Comparison of ENCODE assay signal across 16 cellular contexts in the genomic region with DNA sequence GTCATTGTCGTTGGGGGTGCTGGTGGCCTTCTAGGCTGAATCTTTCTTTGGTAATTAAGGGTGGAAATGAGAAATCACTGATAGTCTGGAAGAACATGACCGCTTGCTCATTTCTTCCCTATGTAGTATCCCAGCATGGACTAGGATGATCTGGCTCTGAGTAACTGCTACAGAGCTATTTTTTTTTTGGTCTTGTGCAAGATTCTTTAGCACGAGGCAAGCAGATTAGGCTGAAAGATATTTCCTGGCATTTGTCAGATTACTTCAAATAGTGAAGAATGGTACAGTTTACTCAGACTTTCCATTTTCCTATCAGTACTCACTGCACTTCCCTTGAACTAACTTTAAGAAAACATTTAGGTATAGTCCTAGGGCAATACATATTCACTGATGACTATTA.
DNase-seq lines count a peak whose midpoint lies in the region; ATAC-seq, FAIRE-seq and TF ChIP-seq lines count a peak whose summit lies in the region.
"Had no signal": no experiment of that assay in that cellular context is flagged by ENCODE, and none has a peak within 500 bp of the region (broad histone marks: within the 10 kb centered on the region; RNA-seq: fewer than 3 reads in every experiment).

No MANE protein-coding gene starts in this region.

- peak overlapping the region; percentile 39 for H2AFZ ChIP-seq in endothelial cell of umbilical vein (ENCODE audit: low read depth, low read length)

- H3K4me3 ChIP-seq in BJ (ENCODE audit: low read depth, low read length): no peak overlapping the region
- no peak overlapping the region for H3K4me3 ChIP-seq in MG63
- no peak overlapping the region for H3K4me3 ChIP-seq in endothelial cell of umbilical vein (replicated peaks in 1 of 3; ENCODE audit: insufficient read depth in 1 of 3, low read depth in 1 of 3, low read length in 3 of 3)
- H3K4me3 ChIP-seq: pancreas had no signal

- DNase-seq in BJ (ENCODE audit: low read depth) (peak; percentile 63), MG63 (peak; percentile 15), endothelial cell of umbilical vein (ENCODE audit: low read depth, low spot score) (peak; percentile 90), myocyte (ENCODE audit: low read depth) (peak; percentile 19), HEK293T (ENCODE audit: extremely low spot score) (no peak)
- DNase-seq in activated CD4-positive, alpha-beta T cell treated with anti-CD3 and anti-CD28 coated beads, Interleukin-2, amount 10 ng/mL, durations not matched to agents 7 days and 5 days: no peak
- DNase-seq in activated naive CD4-positive, alpha-beta T cell (lab: John Stamatoyannopoulos, UW): no peak
- DNase-seq: activated T-cell treated with anti-CD3 and anti-CD28 coated beads, Interleukin-2, amount 50 U/mL, for 24 hours; CD4-positive, alpha-beta memory T cell; effector memory CD4-positive, alpha-beta T cell; KBM-7; mesendoderm; NCI-H1930; pancreas; stimulated activated naive B cell treated with anti-CD40 and anti-IgM and Interleukin-4, amounts not matched to agents 10 μg/mL and 1 μg/mL and 100 μg/mL, for 72 hours had no signal

- no peaks in the 10 kb centered on the region for H3K9me1 ChIP-seq in endothelial cell of umbilical vein (replicated peaks; ENCODE audit: control insufficient read depth, extremely low read depth, insufficient read depth, low read length)

- no peak for ATAC-seq in GM21367 (IDR thresholded peaks at IDR 0.05; ENCODE audit: unreplicated experiment)
- ATAC-seq: stimulated activated naive B cell treated with anti-CD40 and anti-IgM and Interleukin-4, amounts not matched to agents 10 μg/mL and 1 μg/mL and 100 μg/mL, for 72 hours had no signal

- H3K4me1 Mint-ChIP-seq in activated CD4-positive, alpha-beta T cell treated with anti-CD3 and anti-CD28 coated beads, Interleukin-2, amount 10 ng/mL, durations not matched to agents 7 days and 5 days: no peaks in the 10 kb centered on the region
- H3K4me1 Mint-ChIP-seq: CD4-positive, alpha-beta memory T cell had no signal

- CTCF ChIA-PET in BJ (lab: Yijun Ruan, JAX): interaction anchor here (0.7 to 1.5 kb wide), 4 partner anchors 10 to 52 kb away, joined by 3 to 4 read pairs (median 3); no protein-coding TSS in a partner anchor
- CTCF ChIA-PET in endothelial cell of umbilical vein (lab: Charles Lee): interaction anchor here (0.6 to 1.8 kb wide), 6 partner anchors 12 to 372 kb away, joined by 3 to 6 read pairs (median 3); no protein-coding TSS in a partner anchor
- CTCF ChIA-PET in HEK293T (lab: Yijun Ruan, JAX): no interaction called here
- CTCF ChIA-PET in activated CD4-positive, alpha-beta T cell treated with anti-CD3 and anti-CD28 coated beads, Interleukin-2, amount 10 ng/mL, durations not matched to agents 7 days and 5 days (lab: Charles Lee): no interaction called here

- no peak overlapping the region for H3K27ac Mint-ChIP-seq in activated CD4-positive, alpha-beta T cell treated with anti-CD3 and anti-CD28 coated beads, Interleukin-2, amount 10 ng/mL, durations not matched to agents 7 days and 5 days
- H3K27ac Mint-ChIP-seq: activated T-cell treated with anti-CD3 and anti-CD28 coated beads, Interleukin-2, amount 50 U/mL, for 24 hours; CD4-positive, alpha-beta memory T cell; stimulated activated naive B cell treated with anti-CD40 and anti-IgM and Interleukin-4, amounts not matched to agents 10 μg/mL and 1 μg/mL and 100 μg/mL, for 72 hours had no signal

- peaks cover 31% of the 10 kb centered on the region for H3K4me1 ChIP-seq in endothelial cell of umbilical vein (ENCODE audit: control insufficient read depth, extremely low read depth, insufficient read depth, low read length)
- H3K4me1 ChIP-seq: pancreas had no signal

- H3K27ac ChIP-seq in endothelial cell of umbilical vein (ENCODE audit: insufficient read depth, low read depth, low read length): peak overlapping the region; percentile 64
- H3K27ac ChIP-seq: pancreas had no signal

- no peaks in the 10 kb centered on the region for H3K36me3 Mint-ChIP-seq in activated CD4-positive, alpha-beta T cell treated with anti-CD3 and anti-CD28 coated beads, Interleukin-2, amount 10 ng/mL, durations not matched to agents 7 days and 5 days (ENCODE audit: low read depth)
- H3K36me3 Mint-ChIP-seq: CD4-positive, alpha-beta memory T cell; stimulated activated naive B cell treated with anti-CD40 and anti-IgM and Interleukin-4, amounts not matched to agents 10 μg/mL and 1 μg/mL and 100 μg/mL, for 72 hours had no signal

- no peaks in the 10 kb centered on the region for H3K79me2 ChIP-seq in endothelial cell of umbilical vein (ENCODE audit: control insufficient read depth, insufficient read depth, low read length)

- intact Hi-C loops in endothelial cell of umbilical vein (cut with micrococcal nuclease): loop anchor here (1.0 to 2.0 kb wide), 3 partner anchors 10 to 297 kb away; no protein-coding TSS in a partner anchor

- H3K9me3 Mint-ChIP-seq in activated CD4-positive, alpha-beta T cell treated with anti-CD3 and anti-CD28 coated beads, Interleukin-2, amount 10 ng/mL, durations not matched to agents 7 days and 5 days: no peaks in the 10 kb centered on the region
- H3K9me3 Mint-ChIP-seq: activated T-cell treated with anti-CD3 and anti-CD28 coated beads, Interleukin-2, amount 50 U/mL, for 24 hours; CD4-positive, alpha-beta memory T cell; stimulated activated naive B cell treated with anti-CD40 and anti-IgM and Interleukin-4, amounts not matched to agents 10 μg/mL and 1 μg/mL and 100 μg/mL, for 72 hours had no signal

- H3K9ac ChIP-seq in endothelial cell of umbilical vein (replicated peaks; ENCODE audit: extremely low read depth, insufficient read depth, low read length): peak overlapping the region; percentile 26

- no peaks in the 10 kb centered on the region for H3K27me3 Mint-ChIP-seq in activated CD4-positive, alpha-beta T cell treated with anti-CD3 and anti-CD28 coated beads, Interleukin-2, amount 10 ng/mL, durations not matched to agents 7 days and 5 days

- H3K4me3 Mint-ChIP-seq in activated CD4-positive, alpha-beta T cell treated with anti-CD3 and anti-CD28 coated beads, Interleukin-2, amount 10 ng/mL, durations not matched to agents 7 days and 5 days: no peak overlapping the region
- H3K4me3 Mint-ChIP-seq: activated T-cell treated with anti-CD3 and anti-CD28 coated beads, Interleukin-2, amount 50 U/mL, for 24 hours; CD4-positive, alpha-beta memory T cell; stimulated activated naive B cell treated with anti-CD40 and anti-IgM and Interleukin-4, amounts not matched to agents 10 μg/mL and 1 μg/mL and 100 μg/mL, for 72 hours had no signal

- H3K27me3 ChIP-seq in BJ (ENCODE audit: control insufficient read depth, insufficient read depth, low read length): no peaks in the 10 kb centered on the region
- H3K27me3 ChIP-seq in MG63: no peaks in the 10 kb centered on the region
- H3K27me3 ChIP-seq in endothelial cell of umbilical vein (ENCODE audit: control insufficient read depth in 2 of 2, insufficient read depth in 2 of 2, low read length in 2 of 2): no peaks in the 10 kb centered on the region

- H3K4me2 ChIP-seq in endothelial cell of umbilical vein (ENCODE audit: insufficient read depth, low read length): peak overlapping the region; percentile 50

- H3K36me3 ChIP-seq in BJ (ENCODE audit: control insufficient read depth, insufficient read depth, low read length): no peaks in the 10 kb centered on the region
- no peaks in the 10 kb centered on the region for H3K36me3 ChIP-seq in MG63
- H3K36me3 ChIP-seq in endothelial cell of umbilical vein (ENCODE audit: control insufficient read depth in 2 of 2, extremely low read depth in 1 of 2, insufficient read depth in 2 of 2, low read length in 2 of 2): peaks cover 0 to 10% of the 10 kb centered on the region in 2 experiments
- H3K36me3 ChIP-seq: pancreas had no signal

- H3K9me3 ChIP-seq in MG63 (no peaks in the 10 kb centered on the region), endothelial cell of umbilical vein (replicated peaks; ENCODE audit: control insufficient read depth, insufficient read depth, low read length) (no peaks in the 10 kb centered on the region)
- H3K9me3 ChIP-seq: pancreas had no signal

- TF ChIP-seq CTCF in BJ (IDR thresholded peaks at IDR 0.05; ENCODE audit: insufficient read depth, low read depth, low read length): no peak
- TF ChIP-seq CTCF in endothelial cell of umbilical vein (IDR thresholded peaks at IDR 0.05; ENCODE audit: extremely low read depth in 1 of 2, insufficient read depth in 1 of 2, low read depth in 1 of 2, low read length in 2 of 2): no peak

- BruUV-seq in endothelial cell of umbilical vein (replicated peaks; lab: Mats Ljungman, UMichigan): no TSS peak

- H4K20me1 ChIP-seq in endothelial cell of umbilical vein (replicated peaks; ENCODE audit: control insufficient read depth, extremely low read depth, insufficient read depth, low read length): no peaks in the 10 kb centered on the region

- peak; percentile 42 for TF ChIP-seq POLR2A in endothelial cell of umbilical vein (IDR thresholded peaks at IDR 0.05; ENCODE audit: low read depth, low read length)

- peak; percentile 89 for FAIRE-seq in endothelial cell of umbilical vein (lab: Jason Lieb, UNC)
- FAIRE-seq: pancreas had no signal

- dilution Hi-C loops in endothelial cell of umbilical vein (cut with MboI; ENCODE audit: extremely low pct_ligation_motif_present, low sequenced_read_pairs): no loop called here

- POLR2A ChIA-PET in BJ (lab: Charles Lee) (no interaction called here), endothelial cell of umbilical vein (lab: Charles Lee) (interaction anchor here (0.9 kb wide), 1 partner anchor 297 kb away, joined by 3 read pairs; no protein-coding TSS in a partner anchor), HEK293T (lab: Yijun Ruan, JAX) (no interaction called here)
- POLR2A ChIA-PET in activated CD4-positive, alpha-beta T cell treated with anti-CD3 and anti-CD28 coated beads, Interleukin-2, amount 10 ng/mL, durations not matched to agents 7 days and 5 days (lab: Charles Lee): no interaction called here

TF ChIP-seq in endothelial cell of umbilical vein, 7 proteins besides CTCF, POLR2A, EP300 and RAD21 (continues in another document):
- peak; percentile 84 for TF ChIP-seq POLR2AphosphoS5 (IDR thresholded peaks at IDR 0.05; ENCODE audit: insufficient read depth, low read depth, low read length)
- no peak for TF ChIP-seq MYC (IDR thresholded peaks at IDR 0.05; ENCODE audit: low read depth, low read length)
- peak; percentile 92 for TF ChIP-seq GATA2 (IDR thresholded peaks at IDR 0.05; ENCODE audit: insufficient read depth, insufficient read length, low read depth, low read length)
- TF ChIP-seq FOS (IDR thresholded peaks at IDR 0.05; ENCODE audit: borderline replicate concordance, insufficient read depth, low read length): peak; percentile 81

TF ChIP-seq in HEK293T, 16 proteins besides CTCF, POLR2A, EP300 and RAD21 (continues in another document):
- no peak for TF ChIP-seq PKNOX1 (IDR thresholded peaks at IDR 0.05)
- TF ChIP-seq ZNF384 (IDR thresholded peaks at IDR 0.05): no peak

Comparison
In these comparisons a context has a peak if more than half of its experiments do, and no peak if none do; other contexts are left out.
1. DNase-seq: peak in BJ (single experiment), MG63 (single experiment), endothelial cell of umbilical vein (single experiment) and myocyte (single experiment); none in HEK293T (single experiment), activated CD4-positive, alpha-beta T cell treated with anti-CD3 and anti-CD28 coated beads, Interleukin-2, amount 10 ng/mL, durations not matched to agents 7 days and 5 days (single experiment) and activated naive CD4-positive, alpha-beta T cell (0 of 4).
2. CTCF ChIA-PET loops: an anchor here in BJ (0.7 to 1.5 kb wide) and endothelial cell of umbilical vein (0.6 to 1.8 kb wide); none called in HEK293T and activated CD4-positive, alpha-beta T cell treated with anti-CD3 and anti-CD28 coated beads, Interleukin-2, amount 10 ng/mL, durations not matched to agents 7 days and 5 days.